Comparison of ENCODE assay signal across 10 cellular contexts in genomic region chr20:44970243-44970757, GRCh38. TPM values are rescaled to one million over a fixed set of nuclear protein-coding genes. Genes with fewer than 3 reads are reported as not detected.
DNase-seq lines count a peak whose midpoint lies in the region; ATAC-seq and TF ChIP-seq lines count a peak whose summit lies in the region.
"Had no signal": no experiment of that assay in that cellular context is flagged by ENCODE, and none has a peak within 500 bp of the region (broad histone marks: within the 10 kb centered on the region; RNA-seq: fewer than 3 reads in every experiment).

No MANE protein-coding gene starts in this region.

- no peak for TF ChIP-seq POLR2A in uterus (IDR thresholded peaks at IDR 0.05)

- no peaks in the 10 kb centered on the region for H3K9me3 ChIP-seq in CD4-positive, alpha-beta T cell (ENCODE audit: control insufficient read depth, low read length)
- H3K9me3 ChIP-seq in KOPT-K1 (ENCODE audit: insufficient read depth, low read length, poor library complexity, severe bottlenecking) (no peaks in the 10 kb centered on the region), mucosa of rectum (ENCODE audit: control insufficient read depth in 2 of 2, low read length in 2 of 2) (no peaks in the 10 kb centered on the region), uterus (no peaks in the 10 kb centered on the region)
- H3K9me3 ChIP-seq: thyroid gland had no signal

- peak overlapping the region; percentile 92 for H3K4me3 Mint-ChIP-seq in CD4-positive, alpha-beta T cell
- peak overlapping the region; percentile 98 for H3K4me3 Mint-ChIP-seq in activated naive CD8-positive, alpha-beta T cell

- H3K9me3 Mint-ChIP-seq in CD4-positive, alpha-beta T cell = no peaks in the 10 kb centered on the region
- no peaks in the 10 kb centered on the region for H3K9me3 Mint-ChIP-seq in activated naive CD8-positive, alpha-beta T cell (ENCODE audit: low read depth)

- no peak for TF ChIP-seq CTCF in CD4-positive, alpha-beta T cell (IDR thresholded peaks at IDR 0.05)
- no peak for TF ChIP-seq CTCF in uterus (IDR thresholded peaks at IDR 0.05)

- H3K4me1 Mint-ChIP-seq in CD4-positive, alpha-beta T cell (ENCODE audit: low read depth) = peaks cover 76% of the 10 kb centered on the region
- peaks cover 70% of the 10 kb centered on the region for H3K4me1 Mint-ChIP-seq in activated naive CD8-positive, alpha-beta T cell (ENCODE audit: low read depth)

- POLR2A ChIA-PET in CD4-positive, alpha-beta T cell (lab: Charles Lee) = interaction anchor here (1.0 to 7.1 kb wide), 12 partner anchors 8 to 1394 kb away, joined by 3 to 180 read pairs (median 6); partner anchors contain the start of genes PABPC1L, TOMM34 and YWHAB

- peak overlapping the region; percentile 86 for H3K27ac Mint-ChIP-seq in CD4-positive, alpha-beta T cell
- H3K27ac Mint-ChIP-seq in activated naive CD8-positive, alpha-beta T cell = peak overlapping the region; percentile 99

- CTCF ChIA-PET in CD4-positive, alpha-beta T cell (lab: Charles Lee) = interaction anchor here (0.9 to 2.7 kb wide), 6 partner anchors 9 to 74 kb away, joined by 3 to 12 read pairs (median 4); no protein-coding TSS in a partner anchor

- ATAC-seq in CD4-positive, alpha-beta T cell (ENCODE audit: poor library complexity) = no peak
- no peak for ATAC-seq in HG03175 (IDR thresholded peaks at IDR 0.05; ENCODE audit: unreplicated experiment)
- ATAC-seq in GM19023 (IDR thresholded peaks at IDR 0.05; ENCODE audit: unreplicated experiment) = no peak

- H3K4me3 ChIP-seq in mucosa of rectum (ENCODE audit: low read length in 2 of 2) (peak overlapping the region in 1 of 2 donors; percentile 43), uterus (no peak overlapping the region)
- H3K4me3 ChIP-seq: thyroid gland had no signal

- DNase-seq in CD4-positive, alpha-beta T cell = no peak
- DNase-seq in uterus (no peak), cerebellar cortex (ENCODE audit: low spot score) (no peak)
- DNase-seq: H7, thyroid gland had no signal

- H3K36me3 ChIP-seq in KOPT-K1 (ENCODE audit: insufficient read depth, low read length) (peaks cover 34% of the 10 kb centered on the region), mucosa of rectum (ENCODE audit: control insufficient read depth in 2 of 2, insufficient read depth in 2 of 2, low read length in 2 of 2) (peaks cover 18 to 19% of the 10 kb centered on the region in 2 donors), uterus (no peaks in the 10 kb centered on the region)

- no peaks in the 10 kb centered on the region for H3K27me3 ChIP-seq in CD4-positive, alpha-beta T cell (ENCODE audit: control insufficient read depth, insufficient read depth, low read length)
- H3K27me3 ChIP-seq in mucosa of rectum (ENCODE audit: control insufficient read depth in 2 of 2, insufficient read depth in 2 of 2, low read length in 2 of 2) = no peaks in the 10 kb centered on the region
- H3K27me3 ChIP-seq in uterus = no peaks in the 10 kb centered on the region
- H3K27me3 ChIP-seq: thyroid gland had no signal

- H3K9ac ChIP-seq in mucosa of rectum (ENCODE audit: low read depth in 1 of 2, low read length in 2 of 2) = peak overlapping the region in 1 of 2 donors; percentile 27

- peaks cover 86% of the 10 kb centered on the region for H3K36me3 Mint-ChIP-seq in CD4-positive, alpha-beta T cell (ENCODE audit: low read depth)
- H3K36me3 Mint-ChIP-seq in activated naive CD8-positive, alpha-beta T cell = peaks cover 34% of the 10 kb centered on the region

- peaks cover 15 to 17% of the 10 kb centered on the region in 2 donors for H3K4me1 ChIP-seq in mucosa of rectum (ENCODE audit: control insufficient read depth in 2 of 2, insufficient read depth in 2 of 2, low read length in 2 of 2)
- no peaks in the 10 kb centered on the region for H3K4me1 ChIP-seq in uterus

- no peaks in the 10 kb centered on the region for H3K27me3 Mint-ChIP-seq in CD4-positive, alpha-beta T cell
- no peaks in the 10 kb centered on the region for H3K27me3 Mint-ChIP-seq in activated naive CD8-positive, alpha-beta T cell

- H3K27ac ChIP-seq in CD4-positive, alpha-beta T cell (ENCODE audit: low read depth, low read length) = peak overlapping the region; percentile 88
- peak overlapping the region; percentile 38 for H3K27ac ChIP-seq in KOPT-K1 (ENCODE audit: low read depth, low read length, poor library complexity, severe bottlenecking)
- peak overlapping the region; percentile 48 to 53 for H3K27ac ChIP-seq in mucosa of rectum (ENCODE audit: low read depth in 2 of 2, low read length in 2 of 2)
- H3K27ac ChIP-seq in uterus = peak overlapping the region in 1 of 2 donors; percentile 48

- intact Hi-C loops in CD4-positive, alpha-beta T cell (cut with DNase I, micrococcal nuclease) = no loop called here
- intact Hi-C loops in uterus (cut with DNase I; ENCODE audit: low total_unique reads) = no loop called here

RNA-seq across cellular contexts. Expression of gene STK4, which starts 4.0 kb away (rescaled TPM):
- 100 to 1,000 TPM; 265 to 277 TPM for total RNA-seq in CD4-positive, alpha-beta T cell
- 10 to 100 TPM in 3 of 4 donors, 1 to 10 TPM in 1; 9.0 to 43.6 (median 29.6) TPM for total RNA-seq in uterus

RNA-seq across cellular contexts. Expression of gene TOMM34, which starts 10.1 kb away (rescaled TPM):
- total RNA-seq in CD4-positive, alpha-beta T cell = 1 to 10 TPM; 5.6 to 5.9 TPM
- total RNA-seq in uterus = 10 to 100 TPM; 11.1 to 15.6 (median 12.5) TPM

Comparison
In these comparisons a context has a peak if more than half of its experiments do, and no peak if none do; other contexts are left out.
1. RNA of gene STK4, which starts 4.0 kb away (total RNA-seq): 265 to 277 TPM in CD4-positive, alpha-beta T cell; 9.0 to 43.6 TPM in uterus; every median in the first group is over 4 times any median in the second.